Comparison of ENCODE assay signal across 12 cellular contexts in genomic region chr11:45993438-45994064, GRCh38.
DNase-seq lines count a peak whose midpoint lies in the region; ATAC-seq and TF ChIP-seq lines count a peak whose summit lies in the region.
"Had no signal": no experiment of that assay in that cellular context is flagged by ENCODE, and none has a peak within 500 bp of the region (broad histone marks: within the 10 kb centered on the region; RNA-seq: fewer than 3 reads in every experiment).

No MANE protein-coding gene starts in this region.

- TF ChIP-seq CTCF in LNCaP clone FGC (IDR thresholded peaks at IDR 0.05; ENCODE audit: control insufficient read depth, extremely low read depth, insufficient read depth) = no peak

- H3K4me3 ChIP-seq in LNCaP clone FGC (ENCODE audit: low read depth, low read length) = no peak overlapping the region

- intact Hi-C loops in sciatic nerve (cut with DNase I) = loop anchor here (10.0 kb wide), 1 partner anchor 971 kb away; no protein-coding TSS in a partner anchor

- peak; percentile 48 for DNase-seq in LNCaP clone FGC (ENCODE audit: low read depth)
- peak; percentile 84 for DNase-seq in cerebellum (ENCODE audit: low spot score)
- DNase-seq in hypothalamus (lab: John Stamatoyannopoulos, UW) = peak in 40 of 51 donors; percentile 3 to 83 (median 52)
- DNase-seq in sciatic nerve (ENCODE audit: low spot score) = no peak
- DNase-seq in activated CD4-positive, alpha-beta T cell treated with anti-CD3 and anti-CD28 coated beads, Interleukin-2, amount 50 U/mL, for 4 hours = no peak
- no peak for DNase-seq in NCI-H1048 (lab: John Stamatoyannopoulos, UW)
- no peak for DNase-seq in amniotic stem cell (lab: John Stamatoyannopoulos, UW)
- DNase-seq: Calu3, immature natural killer cell, NCI-H1694, SHP77 treated with DMSO at 0.1 percent for 48 hours had no signal

- ATAC-seq in sciatic nerve (peak; percentile 90), GM18498 (IDR thresholded peaks at IDR 0.05; ENCODE audit: unreplicated experiment) (no peak)

Comparison
In these comparisons a context has a peak if more than half of its experiments do, and no peak if none do; other contexts are left out.
1. DNase-seq: peak in LNCaP clone FGC (single experiment), cerebellum (single experiment) and hypothalamus (40 of 51); none in sciatic nerve (single experiment), activated CD4-positive, alpha-beta T cell treated with anti-CD3 and anti-CD28 coated beads, Interleukin-2, amount 50 U/mL, for 4 hours (0 of 2), NCI-H1048 (single experiment) and amniotic stem cell (single experiment).